In the genomic region with DNA sequence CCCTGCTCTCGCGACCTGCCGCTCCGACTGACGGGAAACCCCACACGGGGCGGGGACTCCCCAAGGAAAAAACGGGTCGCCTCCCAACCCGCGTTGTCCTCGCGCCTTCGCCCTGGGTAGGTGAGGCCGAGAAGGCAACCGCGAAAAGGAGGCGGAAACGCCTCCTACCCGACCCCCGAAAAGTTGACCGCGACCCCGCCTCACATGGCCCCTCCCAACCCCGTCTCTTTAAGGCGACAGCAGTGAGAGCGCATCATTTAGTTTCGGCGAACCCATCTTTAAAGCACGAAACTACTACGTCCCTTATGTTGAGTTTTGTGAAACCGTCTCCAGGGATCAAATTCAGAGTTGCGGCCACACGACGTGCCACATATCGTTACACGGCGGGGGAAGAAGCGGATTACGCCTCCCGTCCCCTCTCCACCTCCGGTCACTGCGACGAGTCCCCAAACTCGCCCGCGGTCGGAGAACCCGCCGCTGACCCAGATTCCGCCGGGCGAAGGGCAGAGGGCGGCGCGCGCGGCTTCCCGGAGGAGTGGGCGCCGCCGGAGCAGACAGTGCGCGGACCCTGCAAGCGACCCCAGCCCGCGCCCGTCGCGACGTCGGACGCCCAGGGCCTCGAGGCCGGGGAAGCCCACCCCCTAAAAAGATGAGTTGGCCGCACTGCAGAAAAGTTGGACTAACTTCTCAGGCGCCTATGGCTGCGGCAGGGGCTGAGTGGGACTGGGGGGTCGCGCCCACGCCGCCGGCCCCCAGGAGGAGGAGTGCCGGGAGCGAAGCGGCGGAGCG, we compare ENCODE assay signal across 1 cellular context.
A peak's percentile ranks its signal among the peaks of the same experiment; 100 is the strongest.
TF ChIP-seq lines count a peak whose summit lies in the region.

No MANE protein-coding gene starts in this region.

TF ChIP-seq in HepG2, 621 proteins besides CTCF, POLR2A, EP300 and RAD21 (continued from another document and continues in another):
- TF ChIP-seq, protein P1, sequence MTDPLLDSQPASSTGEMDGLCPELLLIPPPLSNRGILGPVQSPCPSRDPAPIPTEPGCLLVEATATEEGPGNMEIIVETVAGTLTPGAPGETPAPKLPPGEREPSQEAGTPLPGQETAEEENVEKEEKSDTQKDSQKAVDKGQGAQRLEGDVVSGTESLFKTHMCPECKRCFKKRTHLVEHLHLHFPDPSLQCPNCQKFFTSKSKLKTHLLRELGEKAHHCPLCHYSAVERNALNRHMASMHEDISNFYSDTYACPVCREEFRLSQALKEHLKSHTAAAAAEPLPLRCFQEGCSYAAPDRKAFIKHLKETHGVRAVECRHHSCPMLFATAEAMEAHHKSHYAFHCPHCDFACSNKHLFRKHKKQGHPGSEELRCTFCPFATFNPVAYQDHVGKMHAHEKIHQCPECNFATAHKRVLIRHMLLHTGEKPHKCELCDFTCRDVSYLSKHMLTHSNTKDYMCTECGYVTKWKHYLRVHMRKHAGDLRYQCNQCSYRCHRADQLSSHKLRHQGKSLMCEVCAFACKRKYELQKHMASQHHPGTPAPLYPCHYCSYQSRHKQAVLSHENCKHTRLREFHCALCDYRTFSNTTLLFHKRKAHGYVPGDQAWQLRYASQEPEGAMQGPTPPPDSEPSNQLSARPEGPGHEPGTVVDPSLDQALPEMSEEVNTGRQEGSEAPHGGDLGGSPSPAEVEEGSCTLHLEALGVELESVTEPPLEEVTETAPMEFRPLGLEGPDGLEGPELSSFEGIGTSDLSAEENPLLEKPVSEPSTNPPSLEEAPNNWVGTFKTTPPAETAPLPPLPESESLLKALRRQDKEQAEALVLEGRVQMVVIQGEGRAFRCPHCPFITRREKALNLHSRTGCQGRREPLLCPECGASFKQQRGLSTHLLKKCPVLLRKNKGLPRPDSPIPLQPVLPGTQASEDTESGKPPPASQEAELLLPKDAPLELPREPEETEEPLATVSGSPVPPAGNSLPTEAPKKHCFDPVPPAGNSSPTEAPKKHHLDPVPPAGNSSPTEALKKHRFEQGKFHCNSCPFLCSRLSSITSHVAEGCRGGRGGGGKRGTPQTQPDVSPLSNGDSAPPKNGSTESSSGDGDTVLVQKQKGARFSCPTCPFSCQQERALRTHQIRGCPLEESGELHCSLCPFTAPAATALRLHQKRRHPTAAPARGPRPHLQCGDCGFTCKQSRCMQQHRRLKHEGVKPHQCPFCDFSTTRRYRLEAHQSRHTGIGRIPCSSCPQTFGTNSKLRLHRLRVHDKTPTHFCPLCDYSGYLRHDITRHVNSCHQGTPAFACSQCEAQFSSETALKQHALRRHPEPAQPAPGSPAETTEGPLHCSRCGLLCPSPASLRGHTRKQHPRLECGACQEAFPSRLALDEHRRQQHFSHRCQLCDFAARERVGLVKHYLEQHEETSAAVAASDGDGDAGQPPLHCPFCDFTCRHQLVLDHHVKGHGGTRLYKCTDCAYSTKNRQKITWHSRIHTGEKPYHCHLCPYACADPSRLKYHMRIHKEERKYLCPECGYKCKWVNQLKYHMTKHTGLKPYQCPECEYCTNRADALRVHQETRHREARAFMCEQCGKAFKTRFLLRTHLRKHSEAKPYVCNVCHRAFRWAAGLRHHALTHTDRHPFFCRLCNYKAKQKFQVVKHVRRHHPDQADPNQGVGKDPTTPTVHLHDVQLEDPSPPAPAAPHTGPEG (CRISPR knock-in tag; IDR thresholded peaks at IDR 0.05), result 0 out of 2 replicates have a peak, but pooled peaks have one; percentile 20
- TF ChIP-seq RBM22 (optimal IDR thresholded peaks at IDR 0.05; ENCODE audit: low read length) (no peak), ZNF274 (CRISPR knock-in tag; IDR thresholded peaks at IDR 0.05) (no peak), YEATS4 (CRISPR knock-in tag; IDR thresholded peaks at IDR 0.05; ENCODE audit: borderline replicate concordance) (peak; percentile 70; the same call in 1 of the 2 replicates), SKI (IDR thresholded peaks at IDR 0.05; ENCODE audit: partially characterized antibody) (no peak), GPN1 (CRISPR knock-in tag; IDR thresholded peaks at IDR 0.05; ENCODE audit: borderline replicate concordance) (no peak), ZNF446 (CRISPR knock-in tag; IDR thresholded peaks at IDR 0.05) (no peak), BRCA1 (CRISPR knock-in tag; IDR thresholded peaks at IDR 0.05) (no peak), RORA (CRISPR knock-in tag; IDR thresholded peaks at IDR 0.05) (no peak), IKZF4 (CRISPR knock-in tag; IDR thresholded peaks at IDR 0.05; ENCODE audit: borderline replicate concordance, low read depth, not compliant biosample characterization) (no peak), ZNF468 (CRISPR knock-in tag; IDR thresholded peaks at IDR 0.05) (no peak), ZNF674 (CRISPR knock-in tag; IDR thresholded peaks at IDR 0.05; ENCODE audit: low read depth) (no peak), ZNF569 (CRISPR knock-in tag; IDR thresholded peaks at IDR 0.05; ENCODE audit: borderline replicate concordance) (no peak), ZNF672 (CRISPR knock-in tag; IDR thresholded peaks at IDR 0.05) (no peak), SMAD9 (CRISPR knock-in tag; IDR thresholded peaks at IDR 0.05) (no peak), RARA (CRISPR knock-in tag; IDR thresholded peaks at IDR 0.05) (0 out of 2 replicates have a peak, but pooled peaks have one; percentile 13), ZNF333 (CRISPR knock-in tag; IDR thresholded peaks at IDR 0.05; ENCODE audit: borderline replicate concordance) (no peak), MEIS2 (CRISPR knock-in tag; IDR thresholded peaks at IDR 0.05) (0 out of 2 replicates have a peak, but pooled peaks have one; percentile 24), SOX13 (IDR thresholded peaks at IDR 0.05) (no peak), SOX13 (CRISPR knock-in tag; conservative IDR thresholded peaks at IDR 0.05 in 1 of 2, IDR thresholded peaks at IDR 0.05 in 1 of 2) (no peak), ZNF615 (CRISPR knock-in tag; IDR thresholded peaks at IDR 0.05; ENCODE audit: borderline replicate concordance) (no peak), ZNF510 (CRISPR knock-in tag; IDR thresholded peaks at IDR 0.05; ENCODE audit: low read depth) (no peak), ARNTL (CRISPR knock-in tag; IDR thresholded peaks at IDR 0.05) (no peak)
- TF ChIP-seq, protein P2, sequence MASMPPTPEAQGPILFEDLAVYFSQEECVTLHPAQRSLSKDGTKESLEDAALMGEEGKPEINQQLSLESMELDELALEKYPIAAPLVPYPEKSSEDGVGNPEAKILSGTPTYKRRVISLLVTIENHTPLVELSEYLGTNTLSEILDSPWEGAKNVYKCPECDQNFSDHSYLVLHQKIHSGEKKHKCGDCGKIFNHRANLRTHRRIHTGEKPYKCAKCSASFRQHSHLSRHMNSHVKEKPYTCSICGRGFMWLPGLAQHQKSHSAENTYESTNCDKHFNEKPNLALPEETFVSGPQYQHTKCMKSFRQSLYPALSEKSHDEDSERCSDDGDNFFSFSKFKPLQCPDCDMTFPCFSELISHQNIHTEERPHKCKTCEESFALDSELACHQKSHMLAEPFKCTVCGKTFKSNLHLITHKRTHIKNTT (CRISPR knock-in tag; IDR thresholded peaks at IDR 0.05), result no peak
- TF ChIP-seq, protein P3, sequence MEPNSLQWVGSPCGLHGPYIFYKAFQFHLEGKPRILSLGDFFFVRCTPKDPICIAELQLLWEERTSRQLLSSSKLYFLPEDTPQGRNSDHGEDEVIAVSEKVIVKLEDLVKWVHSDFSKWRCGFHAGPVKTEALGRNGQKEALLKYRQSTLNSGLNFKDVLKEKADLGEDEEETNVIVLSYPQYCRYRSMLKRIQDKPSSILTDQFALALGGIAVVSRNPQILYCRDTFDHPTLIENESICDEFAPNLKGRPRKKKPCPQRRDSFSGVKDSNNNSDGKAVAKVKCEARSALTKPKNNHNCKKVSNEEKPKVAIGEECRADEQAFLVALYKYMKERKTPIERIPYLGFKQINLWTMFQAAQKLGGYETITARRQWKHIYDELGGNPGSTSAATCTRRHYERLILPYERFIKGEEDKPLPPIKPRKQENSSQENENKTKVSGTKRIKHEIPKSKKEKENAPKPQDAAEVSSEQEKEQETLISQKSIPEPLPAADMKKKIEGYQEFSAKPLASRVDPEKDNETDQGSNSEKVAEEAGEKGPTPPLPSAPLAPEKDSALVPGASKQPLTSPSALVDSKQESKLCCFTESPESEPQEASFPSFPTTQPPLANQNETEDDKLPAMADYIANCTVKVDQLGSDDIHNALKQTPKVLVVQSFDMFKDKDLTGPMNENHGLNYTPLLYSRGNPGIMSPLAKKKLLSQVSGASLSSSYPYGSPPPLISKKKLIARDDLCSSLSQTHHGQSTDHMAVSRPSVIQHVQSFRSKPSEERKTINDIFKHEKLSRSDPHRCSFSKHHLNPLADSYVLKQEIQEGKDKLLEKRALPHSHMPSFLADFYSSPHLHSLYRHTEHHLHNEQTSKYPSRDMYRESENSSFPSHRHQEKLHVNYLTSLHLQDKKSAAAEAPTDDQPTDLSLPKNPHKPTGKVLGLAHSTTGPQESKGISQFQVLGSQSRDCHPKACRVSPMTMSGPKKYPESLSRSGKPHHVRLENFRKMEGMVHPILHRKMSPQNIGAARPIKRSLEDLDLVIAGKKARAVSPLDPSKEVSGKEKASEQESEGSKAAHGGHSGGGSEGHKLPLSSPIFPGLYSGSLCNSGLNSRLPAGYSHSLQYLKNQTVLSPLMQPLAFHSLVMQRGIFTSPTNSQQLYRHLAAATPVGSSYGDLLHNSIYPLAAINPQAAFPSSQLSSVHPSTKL (CRISPR knock-in tag; IDR thresholded peaks at IDR 0.05), result 0 out of 2 replicates have a peak, but pooled peaks have one; percentile 55
- TF ChIP-seq, protein P4, sequence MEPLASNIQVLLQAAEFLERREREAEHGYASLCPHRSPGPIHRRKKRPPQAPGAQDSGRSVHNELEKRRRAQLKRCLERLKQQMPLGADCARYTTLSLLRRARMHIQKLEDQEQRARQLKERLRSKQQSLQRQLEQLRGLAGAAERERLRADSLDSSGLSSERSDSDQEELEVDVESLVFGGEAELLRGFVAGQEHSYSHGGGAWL (CRISPR knock-in tag; IDR thresholded peaks at IDR 0.05), result no peak
- TF ChIP-seq, protein P5, sequence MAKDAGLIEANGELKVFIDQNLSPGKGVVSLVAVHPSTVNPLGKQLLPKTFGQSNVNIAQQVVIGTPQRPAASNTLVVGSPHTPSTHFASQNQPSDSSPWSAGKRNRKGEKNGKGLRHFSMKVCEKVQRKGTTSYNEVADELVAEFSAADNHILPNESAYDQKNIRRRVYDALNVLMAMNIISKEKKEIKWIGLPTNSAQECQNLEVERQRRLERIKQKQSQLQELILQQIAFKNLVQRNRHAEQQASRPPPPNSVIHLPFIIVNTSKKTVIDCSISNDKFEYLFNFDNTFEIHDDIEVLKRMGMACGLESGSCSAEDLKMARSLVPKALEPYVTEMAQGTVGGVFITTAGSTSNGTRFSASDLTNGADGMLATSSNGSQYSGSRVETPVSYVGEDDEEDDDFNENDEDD (CRISPR knock-in tag; IDR thresholded peaks at IDR 0.05; ENCODE audit: borderline replicate concordance), result peak; percentile 63; the same call in 1 of the 2 replicates
- TF ChIP-seq, protein P6, sequence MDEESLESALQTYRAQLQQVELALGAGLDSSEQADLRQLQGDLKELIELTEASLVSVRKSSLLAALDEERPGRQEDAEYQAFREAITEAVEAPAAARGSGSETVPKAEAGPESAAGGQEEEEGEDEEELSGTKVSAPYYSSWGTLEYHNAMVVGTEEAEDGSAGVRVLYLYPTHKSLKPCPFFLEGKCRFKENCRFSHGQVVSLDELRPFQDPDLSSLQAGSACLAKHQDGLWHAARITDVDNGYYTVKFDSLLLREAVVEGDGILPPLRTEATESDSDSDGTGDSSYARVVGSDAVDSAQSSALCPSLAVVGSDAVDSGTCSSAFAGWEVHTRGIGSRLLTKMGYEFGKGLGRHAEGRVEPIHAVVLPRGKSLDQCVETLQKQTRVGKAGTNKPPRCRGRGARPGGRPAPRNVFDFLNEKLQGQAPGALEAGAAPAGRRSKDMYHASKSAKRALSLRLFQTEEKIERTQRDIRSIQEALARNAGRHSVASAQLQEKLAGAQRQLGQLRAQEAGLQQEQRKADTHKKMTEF (CRISPR knock-in tag; IDR thresholded peaks at IDR 0.05), result peak; percentile 75
- TF ChIP-seq, protein P7, sequence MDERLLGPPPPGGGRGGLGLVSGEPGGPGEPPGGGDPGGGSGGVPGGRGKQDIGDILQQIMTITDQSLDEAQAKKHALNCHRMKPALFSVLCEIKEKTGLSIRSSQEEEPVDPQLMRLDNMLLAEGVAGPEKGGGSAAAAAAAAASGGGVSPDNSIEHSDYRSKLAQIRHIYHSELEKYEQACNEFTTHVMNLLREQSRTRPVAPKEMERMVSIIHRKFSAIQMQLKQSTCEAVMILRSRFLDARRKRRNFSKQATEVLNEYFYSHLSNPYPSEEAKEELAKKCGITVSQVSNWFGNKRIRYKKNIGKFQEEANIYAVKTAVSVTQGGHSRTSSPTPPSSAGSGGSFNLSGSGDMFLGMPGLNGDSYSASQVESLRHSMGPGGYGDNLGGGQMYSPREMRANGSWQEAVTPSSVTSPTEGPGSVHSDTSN (CRISPR knock-in tag; IDR thresholded peaks at IDR 0.05), result no peak
- TF ChIP-seq, protein P8, sequence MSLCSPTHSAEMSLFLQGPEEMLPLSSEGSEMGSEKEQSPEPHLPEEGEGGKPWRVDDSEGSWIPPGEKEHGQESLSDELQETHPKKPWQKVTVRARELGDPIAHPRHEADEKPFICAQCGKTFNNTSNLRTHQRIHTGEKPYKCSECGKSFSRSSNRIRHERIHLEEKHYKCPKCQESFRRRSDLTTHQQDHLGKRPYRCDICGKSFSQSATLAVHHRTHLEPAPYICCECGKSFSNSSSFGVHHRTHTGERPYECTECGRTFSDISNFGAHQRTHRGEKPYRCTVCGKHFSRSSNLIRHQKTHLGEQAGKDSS (CRISPR knock-in tag; IDR thresholded peaks at IDR 0.05; ENCODE audit: borderline replicate concordance, low read depth), result no peak
- TF ChIP-seq, protein P9, sequence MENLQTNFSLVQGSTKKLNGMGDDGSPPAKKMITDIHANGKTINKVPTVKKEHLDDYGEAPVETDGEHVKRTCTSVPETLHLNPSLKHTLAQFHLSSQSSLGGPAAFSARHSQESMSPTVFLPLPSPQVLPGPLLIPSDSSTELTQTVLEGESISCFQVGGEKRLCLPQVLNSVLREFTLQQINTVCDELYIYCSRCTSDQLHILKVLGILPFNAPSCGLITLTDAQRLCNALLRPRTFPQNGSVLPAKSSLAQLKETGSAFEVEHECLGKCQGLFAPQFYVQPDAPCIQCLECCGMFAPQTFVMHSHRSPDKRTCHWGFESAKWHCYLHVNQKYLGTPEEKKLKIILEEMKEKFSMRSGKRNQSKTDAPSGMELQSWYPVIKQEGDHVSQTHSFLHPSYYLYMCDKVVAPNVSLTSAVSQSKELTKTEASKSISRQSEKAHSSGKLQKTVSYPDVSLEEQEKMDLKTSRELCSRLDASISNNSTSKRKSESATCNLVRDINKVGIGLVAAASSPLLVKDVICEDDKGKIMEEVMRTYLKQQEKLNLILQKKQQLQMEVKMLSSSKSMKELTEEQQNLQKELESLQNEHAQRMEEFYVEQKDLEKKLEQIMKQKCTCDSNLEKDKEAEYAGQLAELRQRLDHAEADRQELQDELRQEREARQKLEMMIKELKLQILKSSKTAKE (CRISPR knock-in tag; IDR thresholded peaks at IDR 0.05; ENCODE audit: borderline replicate concordance), result no peak
- TF ChIP-seq, protein P10, sequence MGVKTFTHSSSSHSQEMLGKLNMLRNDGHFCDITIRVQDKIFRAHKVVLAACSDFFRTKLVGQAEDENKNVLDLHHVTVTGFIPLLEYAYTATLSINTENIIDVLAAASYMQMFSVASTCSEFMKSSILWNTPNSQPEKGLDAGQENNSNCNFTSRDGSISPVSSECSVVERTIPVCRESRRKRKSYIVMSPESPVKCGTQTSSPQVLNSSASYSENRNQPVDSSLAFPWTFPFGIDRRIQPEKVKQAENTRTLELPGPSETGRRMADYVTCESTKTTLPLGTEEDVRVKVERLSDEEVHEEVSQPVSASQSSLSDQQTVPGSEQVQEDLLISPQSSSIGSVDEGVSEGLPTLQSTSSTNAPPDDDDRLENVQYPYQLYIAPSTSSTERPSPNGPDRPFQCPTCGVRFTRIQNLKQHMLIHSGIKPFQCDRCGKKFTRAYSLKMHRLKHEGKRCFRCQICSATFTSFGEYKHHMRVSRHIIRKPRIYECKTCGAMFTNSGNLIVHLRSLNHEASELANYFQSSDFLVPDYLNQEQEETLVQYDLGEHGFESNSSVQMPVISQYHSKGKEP (CRISPR knock-in tag; IDR thresholded peaks at IDR 0.05), result no peak
